Comparison of ENCODE assay signal across 34 cellular contexts in the genomic region with DNA sequence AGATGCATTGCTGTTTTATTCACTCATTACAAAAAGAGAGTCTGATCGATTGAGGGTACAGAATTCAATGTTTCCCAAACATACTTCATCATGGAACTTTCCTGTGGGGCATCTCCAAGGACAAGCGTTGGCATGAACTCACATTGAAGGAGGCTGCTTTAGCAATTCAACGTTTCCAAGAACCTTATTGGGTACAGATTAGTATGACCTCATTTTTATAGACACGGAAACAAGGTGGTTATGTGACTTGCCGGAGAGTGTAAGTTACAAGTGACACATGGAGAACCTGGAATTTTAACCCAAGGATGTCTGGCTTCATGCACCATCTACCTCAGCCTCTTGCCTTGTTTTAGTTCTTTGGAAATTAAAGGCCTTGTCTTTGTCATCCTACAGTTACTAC. TPM values are rescaled to one million over a fixed set of nuclear protein-coding genes. Genes with fewer than 3 reads are reported as not detected.
"Had no signal": no experiment of that assay in that cellular context is flagged by ENCODE, and none has a peak within 500 bp of the region (broad histone marks: within the 10 kb centered on the region; RNA-seq: fewer than 3 reads in every experiment).

No MANE protein-coding gene starts in this region.

- H3K36me3 ChIP-seq: neutrophil, spleen, suprapubic skin, tibial artery, transverse colon, upper lobe of right lung, uterus had no signal

- H3K9me3 ChIP-seq: neutrophil, psoas muscle, spleen, suprapubic skin, testis, tibial artery, transverse colon, upper lobe of right lung, uterus had no signal

- H3K79me2 ChIP-seq: parathyroid adenoma had no signal

- DNase-seq: naive thymus-derived CD4-positive, alpha-beta T cell; natural killer cell; nucleus accumbens; posterior cingulate gyrus; psoas muscle; right cardiac atrium; spleen; stimulated activated CD4-positive, alpha-beta T cell treated with anti-CD3 and anti-CD28 coated beads, Interleukin-12 subunit alpha, Interleukin-12 subunit beta, amount 100 ng/mL, for 4 hours; stimulated activated CD4-positive, alpha-beta T cell treated with anti-CD3 and anti-CD28 coated beads, Interleukin-1b, Interleukin-23, amount 100 ng/mL, for 48 hours; stimulated activated CD4-positive, alpha-beta T cell treated with anti-CD3 and anti-CD28 coated beads, Interleukin-4, amount 100 ng/mL, for 1 hour; stimulated activated CD4-positive, alpha-beta T cell treated with anti-CD3 and anti-CD28 coated beads, Interleukin-4, amount 100 ng/mL, for 4 hours; stimulated activated CD8-positive, alpha-beta memory T cell treated with anti-CD3 and anti-CD28 coated beads, Interleukin-4, amount 100 ng/mL, for 48 hours; stimulated activated naive CD4-positive, alpha-beta T cell; stimulated activated naive CD8-positive, alpha-beta T cell treated with anti-CD3 and anti-CD28 coated beads, Interleukin-15, amount 100 ng/mL, for 72 hours; stimulated activated naive CD8-positive, alpha-beta T cell treated with anti-CD3 and anti-CD28 coated beads, Interleukin-15, Interleukin-2, amounts not matched to agents 100 U/mL and 50 U/mL, for 24 hours; substantia nigra; testis; tibial artery; transverse colon; upper lobe of right lung; uterus had no signal

- H3K4me3 ChIP-seq: psoas muscle, skin epidermis, smooth muscle cell, spleen, suprapubic skin, testis, tibial artery, transverse colon, upper lobe of right lung, uterus had no signal

- H3K9ac ChIP-seq: parathyroid adenoma had no signal

- H3K27me3 ChIP-seq: testis, transverse colon, uterus had no signal

- H3K4me1 ChIP-seq: parathyroid adenoma, psoas muscle, testis, transverse colon, upper lobe of right lung, uterus had no signal

- H3K4me2 ChIP-seq: smooth muscle cell had no signal

- H2AFZ ChIP-seq: parathyroid adenoma had no signal

- H3K27ac ChIP-seq: neutrophil, parathyroid adenoma, psoas muscle, skin epidermis, spleen, suprapubic skin, testis, tibial artery, transverse colon, upper lobe of right lung, uterus had no signal

- ATAC-seq: naive thymus-derived CD4-positive, alpha-beta T cell; natural killer cell; psoas muscle; right cardiac atrium; sciatic nerve; stimulated activated memory B cell treated with anti-CD40 and anti-IgM and Interleukin-4, amounts not matched to agents 10 μg/mL and 1 μg/mL and 100 μg/mL, for 72 hours; stimulated activated naive CD8-positive, alpha-beta T cell treated with anti-CD3 and anti-CD28 coated beads, Interleukin-15, amount 100 ng/mL, for 72 hours; stimulated activated naive CD8-positive, alpha-beta T cell treated with anti-CD3 and anti-CD28 coated beads, Interleukin-15, Interleukin-2, amounts not matched to agents 100 U/mL and 50 U/mL, for 24 hours; upper lobe of right lung had no signal

RNA-seq across cellular contexts. Expression of a gene that starts 8.8 kb away (rescaled TPM):
- total RNA-seq: naive thymus-derived CD4-positive, alpha-beta T cell; omental fat pad; osteocyte; progenitor cell of endocrine pancreas; psoas muscle; renal cortical epithelial cell; right cardiac atrium; sciatic nerve; smooth muscle cell; suprapubic skin; transverse colon; upper lobe of right lung; urinary bladder; uterus had no signal
- polyA plus RNA-seq: naive thymus-derived CD4-positive, alpha-beta T cell; neural cell; psoas muscle; right cardiac atrium; smooth muscle cell; spleen; urinary bladder had no signal

RNA-seq across cellular contexts. Expression of a gene that starts 26.1 kb away (rescaled TPM):
- total RNA-seq: osteocyte, progenitor cell of endocrine pancreas, psoas muscle, renal cortical epithelial cell, right cardiac atrium, sciatic nerve, smooth muscle cell, urinary bladder, uterus had no signal
- polyA plus RNA-seq: neural cell, right cardiac atrium, smooth muscle cell had no signal
